18 cellular contexts compared by ENCODE assay signal in the genomic region with DNA sequence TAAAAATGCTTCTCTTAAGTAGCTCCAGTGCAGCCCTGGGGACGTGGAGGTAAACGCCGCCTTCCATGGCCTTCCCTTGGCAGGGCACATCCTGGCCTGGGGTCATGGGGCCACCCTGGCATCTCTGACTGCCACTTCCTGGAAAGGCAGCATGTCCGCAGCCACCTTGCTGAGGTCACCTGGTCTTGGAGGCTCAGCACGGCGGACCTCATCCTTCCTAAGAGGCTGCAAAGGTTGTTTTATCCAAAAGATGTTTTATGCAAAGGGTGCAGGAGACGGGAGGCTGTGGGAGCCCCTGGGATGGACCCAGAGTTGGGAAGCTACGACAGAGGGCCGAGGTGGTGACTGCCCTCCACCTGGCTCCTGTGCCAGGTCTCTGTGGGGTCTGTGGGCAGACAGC.
"Had no signal": no experiment of that assay in that cellular context is flagged by ENCODE, and none has a peak within 500 bp of the region (broad histone marks: within the 10 kb centered on the region; RNA-seq: fewer than 3 reads in every experiment).

No MANE protein-coding gene starts in this region.

- H3K27me3 Mint-ChIP-seq: activated CD4-positive, alpha-beta memory T cell treated with anti-CD3 and anti-CD28 coated beads, Interleukin-2, amount 10 ng/mL, durations not matched to agents 7 days and 5 days; activated naive CD8-positive, alpha-beta T cell had no signal

- H2AFZ ChIP-seq: hepatocyte had no signal

- ATAC-seq: left lung; stimulated activated naive B cell treated with anti-CD40 and anti-IgM and Interleukin-4, amounts not matched to agents 10 μg/mL and 1 μg/mL and 100 μg/mL, for 72 hours; WTC11 had no signal

- DNase-seq: activated CD4-positive, alpha-beta memory T cell treated with anti-CD3 and anti-CD28 coated beads, Interleukin-2, amount 10 ng/mL, durations not matched to agents 7 days and 5 days; activated CD4-positive, alpha-beta T cell treated with anti-CD3 and anti-CD28 coated beads for 48 hours; activated T-cell treated with anti-CD3 and anti-CD28 coated beads, Interleukin-2, amount 50 U/mL, for 24 hours; foreskin fibroblast; sigmoid colon; SK-N-SH; stimulated activated CD4-positive, alpha-beta T cell treated with anti-CD3 and anti-CD28 coated beads, Interleukin-4, amount 100 ng/mL, for 4 hours; stimulated activated naive B cell treated with anti-CD40 and anti-IgM and Interleukin-4, amounts not matched to agents 10 μg/mL and 1 μg/mL and 100 μg/mL, for 72 hours had no signal

- H3K4me1 ChIP-seq: left lung, sigmoid colon, tibial nerve, vagina had no signal

- H3K4me1 Mint-ChIP-seq: activated CD4-positive, alpha-beta memory T cell treated with anti-CD3 and anti-CD28 coated beads, Interleukin-2, amount 10 ng/mL, durations not matched to agents 7 days and 5 days; endodermal cell; stimulated activated naive B cell treated with anti-CD40 and anti-IgM and Interleukin-4, amounts not matched to agents 10 μg/mL and 1 μg/mL and 100 μg/mL, for 72 hours; WTC11 had no signal

- H3K27ac Mint-ChIP-seq: activated CD4-positive, alpha-beta memory T cell treated with anti-CD3 and anti-CD28 coated beads, Interleukin-2, amount 10 ng/mL, durations not matched to agents 7 days and 5 days; activated naive CD8-positive, alpha-beta T cell; activated T-cell treated with anti-CD3 and anti-CD28 coated beads, Interleukin-2, amount 50 U/mL, for 24 hours; endodermal cell; stimulated activated naive B cell treated with anti-CD40 and anti-IgM and Interleukin-4, amounts not matched to agents 10 μg/mL and 1 μg/mL and 100 μg/mL, for 72 hours; WTC11 had no signal

- H3K27me3 ChIP-seq: hepatocyte, ovary, sigmoid colon, tibial nerve, vagina had no signal

- H3K36me3 ChIP-seq: left lung, ovary, sigmoid colon, tibial nerve, vagina had no signal

- H3K4me2 ChIP-seq: hepatocyte, SK-N-SH had no signal

- H3K36me3 Mint-ChIP-seq: activated naive CD8-positive, alpha-beta T cell; stimulated activated naive B cell treated with anti-CD40 and anti-IgM and Interleukin-4, amounts not matched to agents 10 μg/mL and 1 μg/mL and 100 μg/mL, for 72 hours had no signal

- H3K4me3 ChIP-seq: dorsolateral prefrontal cortex, hepatocyte, left lung, ovary, sigmoid colon, tibial nerve, vagina had no signal

- H3K4me3 Mint-ChIP-seq: activated CD4-positive, alpha-beta memory T cell treated with anti-CD3 and anti-CD28 coated beads, Interleukin-2, amount 10 ng/mL, durations not matched to agents 7 days and 5 days; activated naive CD8-positive, alpha-beta T cell; activated T-cell treated with anti-CD3 and anti-CD28 coated beads, Interleukin-2, amount 50 U/mL, for 24 hours; endodermal cell; stimulated activated naive B cell treated with anti-CD40 and anti-IgM and Interleukin-4, amounts not matched to agents 10 μg/mL and 1 μg/mL and 100 μg/mL, for 72 hours; WTC11 had no signal

- H3K9me3 Mint-ChIP-seq: endodermal cell had no signal

- H3K79me2 ChIP-seq: hepatocyte had no signal

- H3K9me3 ChIP-seq: left lung, ovary, sigmoid colon, SK-N-SH, vagina had no signal

- H3K27ac ChIP-seq: dorsolateral prefrontal cortex, epithelial cell of prostate, hepatocyte, left lung, ovary, sigmoid colon, tibial nerve, vagina had no signal
